Comparison of ENCODE assay signal across 28 cellular contexts in genomic region chr12:70120970-70121369, GRCh38.
"Had no signal": no experiment of that assay in that cellular context is flagged by ENCODE, and none has a peak within 500 bp of the region (broad histone marks: within the 10 kb centered on the region; RNA-seq: fewer than 3 reads in every experiment).

No MANE protein-coding gene starts in this region.

- H3K27ac ChIP-seq: hepatocyte, left lung, sigmoid colon, testis, uterus had no signal

- DNase-seq: activated CD4-positive, alpha-beta T cell treated with anti-CD3 and anti-CD28 coated beads for 4 hours; activated CD4-positive, alpha-beta T cell treated with anti-CD3 and anti-CD28 coated beads, Interleukin-2, amount 50 U/mL, for 48 hours; activated CD4-positive, CD25-positive, alpha-beta regulatory T cell; activated CD8-positive, alpha-beta memory T cell treated with anti-CD3 and anti-CD28 coated beads, Interleukin-2, amount 50 U/mL, for 48 hours; activated effector memory CD4-positive, alpha-beta T cell treated with Interleukin-2 at 50 U/mL for 16 hours; activated naive CD4-positive, alpha-beta T cell treated with anti-CD3 and anti-CD28 coated beads for 36 hours; activated T-cell treated with anti-CD3 and anti-CD28 coated beads, Interleukin-2, amount 50 U/mL, for 48 hours; amygdala; cerebellar nuclear complex; cortex of kidney; endodermal cell; foreskin fibroblast; immature natural killer cell; kidney glomerular epithelial cell; left lung; retina; sigmoid colon; stimulated activated CD4-positive, alpha-beta T cell treated with anti-CD3 and anti-CD28 coated beads, Interleukin-2, amount 100 ng/mL, for 48 hours; stimulated activated CD8-positive, alpha-beta memory T cell treated with anti-CD3 and anti-CD28 coated beads, Interleukin-4, amount 100 ng/mL, for 48 hours; stimulated activated naive B cell treated with anti-CD40 and anti-IgM and Interleukin-4, amounts not matched to agents 10 μg/mL and 1 μg/mL and 100 μg/mL, for 72 hours; T-helper 9 cell; testis; trophoblast cell; uterus had no signal

- H3K4me3 ChIP-seq: hepatocyte, left lung, sigmoid colon, testis, uterus had no signal

- H3K36me3 ChIP-seq: left lung, sigmoid colon, uterus had no signal

- H3K27ac Mint-ChIP-seq: activated naive CD4-positive, alpha-beta T cell treated with anti-CD3 and anti-CD28 coated beads for 36 hours; endodermal cell; immature natural killer cell; mesothelial cell of epicardium; natural killer cell treated with Interleukin-12 subunit alpha and Interleukin-12 subunit beta and Interleukin-15 and Interleukin-18, amount 100 ng/mL, for 72 hours; progenitor cell of endocrine pancreas; stimulated activated naive B cell treated with anti-CD40 and anti-IgM and Interleukin-4, amounts not matched to agents 10 μg/mL and 1 μg/mL and 100 μg/mL, for 72 hours had no signal

- H2AFZ ChIP-seq: hepatocyte had no signal

- H3K79me2 ChIP-seq: hepatocyte had no signal

- H3K9me3 ChIP-seq: left lung, sigmoid colon, testis, uterus had no signal

- H3K27me3 Mint-ChIP-seq: progenitor cell of endocrine pancreas; stimulated activated naive B cell treated with anti-CD40 and anti-IgM and Interleukin-4, amounts not matched to agents 10 μg/mL and 1 μg/mL and 100 μg/mL, for 72 hours had no signal

- H3K27me3 ChIP-seq: hepatocyte, left lung, sigmoid colon, testis, uterus had no signal

- H3K4me3 Mint-ChIP-seq: activated naive CD4-positive, alpha-beta T cell treated with anti-CD3 and anti-CD28 coated beads for 36 hours; endodermal cell; immature natural killer cell; mesothelial cell of epicardium; natural killer cell treated with Interleukin-12 subunit alpha and Interleukin-12 subunit beta and Interleukin-15 and Interleukin-18, amount 100 ng/mL, for 72 hours; stimulated activated naive B cell treated with anti-CD40 and anti-IgM and Interleukin-4, amounts not matched to agents 10 μg/mL and 1 μg/mL and 100 μg/mL, for 72 hours had no signal

- H3K9me3 Mint-ChIP-seq: activated naive CD4-positive, alpha-beta T cell treated with anti-CD3 and anti-CD28 coated beads for 36 hours; endodermal cell; natural killer cell treated with Interleukin-12 subunit alpha and Interleukin-12 subunit beta and Interleukin-15 and Interleukin-18, amount 100 ng/mL, for 72 hours had no signal

- H3K4me2 ChIP-seq: hepatocyte had no signal

- H3K4me1 ChIP-seq: left lung, sigmoid colon, testis, uterus had no signal

- ATAC-seq: left lung; natural killer cell treated with Interleukin-12 subunit alpha and Interleukin-12 subunit beta and Interleukin-15 and Interleukin-18, amount 100 ng/mL, for 72 hours; stimulated activated naive B cell treated with anti-CD40 and anti-IgM and Interleukin-4, amounts not matched to agents 10 μg/mL and 1 μg/mL and 100 μg/mL, for 72 hours had no signal

- H3K36me3 Mint-ChIP-seq: immature natural killer cell; mesothelial cell of epicardium; natural killer cell treated with Interleukin-12 subunit alpha and Interleukin-12 subunit beta and Interleukin-15 and Interleukin-18, amount 100 ng/mL, for 72 hours; stimulated activated naive B cell treated with anti-CD40 and anti-IgM and Interleukin-4, amounts not matched to agents 10 μg/mL and 1 μg/mL and 100 μg/mL, for 72 hours had no signal

- H3K4me1 Mint-ChIP-seq: endodermal cell; immature natural killer cell; mesothelial cell of epicardium; stimulated activated naive B cell treated with anti-CD40 and anti-IgM and Interleukin-4, amounts not matched to agents 10 μg/mL and 1 μg/mL and 100 μg/mL, for 72 hours had no signal
